In the genomic region with DNA sequence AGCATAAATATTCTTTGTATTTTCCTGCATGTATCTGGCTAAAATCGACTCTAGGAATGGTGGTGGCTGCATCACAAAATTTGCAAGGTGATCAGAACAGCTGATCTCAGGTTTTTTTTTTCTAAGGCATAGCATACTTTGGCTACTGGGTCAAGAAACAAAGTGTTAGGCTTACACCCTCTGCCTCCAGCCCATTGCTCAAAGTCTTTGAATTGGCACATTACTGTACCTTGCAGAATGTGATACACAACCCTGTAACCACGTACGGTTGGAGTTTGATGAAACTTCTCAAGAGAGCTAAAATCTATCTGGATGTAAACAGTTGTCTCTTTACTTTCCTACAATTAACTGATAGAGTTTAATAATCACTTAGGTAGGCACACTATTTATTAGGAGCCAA, we compare ENCODE assay signal across 17 cellular contexts.
"Had no signal": no experiment of that assay in that cellular context is flagged by ENCODE, and none has a peak within 500 bp of the region (broad histone marks: within the 10 kb centered on the region; RNA-seq: fewer than 3 reads in every experiment).

No MANE protein-coding gene starts in this region.

- H3K9me3 ChIP-seq: heart right ventricle, ovary, right lobe of liver, suprapubic skin, tibial nerve, upper lobe of right lung, vagina had no signal

- H3K36me3 ChIP-seq: heart right ventricle, ovary, right lobe of liver, suprapubic skin, tibial nerve, upper lobe of right lung, vagina had no signal

- H3K9me3 Mint-ChIP-seq: neural crest cell had no signal

- H3K4me3 Mint-ChIP-seq: naive thymus-derived CD8-positive, alpha-beta T cell; neural crest cell had no signal

- H3K4me3 ChIP-seq: heart right ventricle, ovary, right lobe of liver, suprapubic skin, tibial nerve, upper lobe of right lung, vagina had no signal

- H3K27ac Mint-ChIP-seq: naive thymus-derived CD8-positive, alpha-beta T cell had no signal

- DNase-seq: effector memory CD4-positive, alpha-beta T cell; heart right ventricle; hypothalamus; mammary epithelial cell; naive thymus-derived CD8-positive, alpha-beta T cell; ovary; right lobe of liver; stimulated activated CD4-positive, alpha-beta T cell treated with anti-CD3 and anti-CD28 coated beads, Interleukin-2, amount 100 ng/mL, for 24 hours; stimulated activated CD4-positive, alpha-beta T cell treated with anti-CD3 and anti-CD28 coated beads, Interleukin-4, amount 100 ng/mL, for 4 hours; stimulated activated naive CD4-positive, alpha-beta T cell; upper lobe of right lung had no signal

- H3K27ac ChIP-seq: heart right ventricle, ovary, right lobe of liver, suprapubic skin, tibial nerve, upper lobe of right lung, vagina had no signal

- H3K27me3 ChIP-seq: heart right ventricle, ovary, right lobe of liver, suprapubic skin, tibial nerve, upper lobe of right lung, vagina had no signal

- H3K4me1 Mint-ChIP-seq: naive thymus-derived CD8-positive, alpha-beta T cell; neural crest cell had no signal

- ATAC-seq: esophagus mucosa; left lobe of liver; naive thymus-derived CD8-positive, alpha-beta T cell; right lobe of liver; upper lobe of right lung had no signal

- H3K36me3 Mint-ChIP-seq: naive thymus-derived CD8-positive, alpha-beta T cell had no signal
